1 cellular context compared by ENCODE assay signal in the genomic region with DNA sequence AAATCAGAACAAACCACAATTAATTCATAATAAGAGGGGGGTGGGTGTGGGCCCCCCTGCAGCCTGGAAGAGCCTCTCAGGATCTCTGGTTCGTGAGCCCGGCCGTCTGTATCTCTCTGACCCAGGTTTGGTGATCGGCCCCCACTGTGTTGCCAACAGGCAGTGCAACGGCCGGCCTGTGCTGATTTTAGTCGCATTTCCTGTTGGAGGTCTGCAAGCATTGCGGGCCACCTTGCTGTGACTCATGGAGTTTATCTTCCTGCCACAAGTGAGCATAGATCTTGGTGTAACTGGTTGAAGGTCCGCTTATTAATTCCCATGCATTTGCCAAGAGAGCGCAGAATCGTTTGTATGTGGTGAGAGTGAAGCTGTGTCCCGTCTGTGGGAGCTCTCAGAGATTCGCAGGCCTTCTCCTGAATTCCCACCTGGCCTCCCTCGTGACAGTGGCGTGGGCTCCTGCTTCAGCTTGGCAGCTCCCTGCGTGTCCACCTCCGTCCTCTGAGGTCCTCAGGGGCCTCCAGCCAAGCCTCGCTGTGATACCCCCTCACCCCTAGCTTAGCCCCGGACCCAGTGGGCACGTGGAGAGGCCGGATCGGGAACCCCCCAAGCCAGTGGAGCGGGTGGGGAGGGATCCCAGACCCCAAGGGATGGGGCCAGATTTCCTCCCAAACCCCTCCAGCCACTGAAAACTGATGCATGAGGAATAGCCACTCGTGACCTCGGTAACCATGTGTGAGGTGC.
A peak's percentile ranks its signal among the peaks of the same experiment; 100 is the strongest.
TF ChIP-seq lines count a peak whose summit lies in the region.

No MANE protein-coding gene starts in this region.

TF ChIP-seq in HepG2, 621 proteins besides CTCF, POLR2A, EP300 and RAD21:
- no peak for TF ChIP-seq PHF20 (CRISPR knock-in tag; IDR thresholded peaks at IDR 0.05)
- TF ChIP-seq, protein P1, sequence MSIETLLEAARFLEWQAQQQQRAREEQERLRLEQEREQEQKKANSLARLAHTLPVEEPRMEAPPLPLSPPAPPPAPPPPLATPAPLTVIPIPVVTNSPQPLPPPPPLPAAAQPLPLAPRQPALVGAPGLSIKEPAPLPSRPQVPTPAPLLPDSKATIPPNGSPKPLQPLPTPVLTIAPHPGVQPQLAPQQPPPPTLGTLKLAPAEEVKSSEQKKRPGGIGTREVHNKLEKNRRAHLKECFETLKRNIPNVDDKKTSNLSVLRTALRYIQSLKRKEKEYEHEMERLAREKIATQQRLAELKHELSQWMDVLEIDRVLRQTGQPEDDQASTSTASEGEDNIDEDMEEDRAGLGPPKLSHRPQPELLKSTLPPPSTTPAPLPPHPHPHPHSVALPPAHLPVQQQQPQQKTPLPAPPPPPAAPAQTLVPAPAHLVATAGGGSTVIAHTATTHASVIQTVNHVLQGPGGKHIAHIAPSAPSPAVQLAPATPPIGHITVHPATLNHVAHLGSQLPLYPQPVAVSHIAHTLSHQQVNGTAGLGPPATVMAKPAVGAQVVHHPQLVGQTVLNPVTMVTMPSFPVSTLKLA (IDR thresholded peaks at IDR 0.05), result 0 out of 2 replicates have a peak, but pooled peaks have one; percentile 24
